In genomic region chr13:47862841-47863240, GRCh38 we compare ENCODE assay signal across 2 cellular contexts.
TF ChIP-seq lines count a peak whose summit lies in the region.

No MANE protein-coding gene starts in this region.

TF ChIP-seq in GM23338, 12 proteins besides CTCF, POLR2A, EP300 and RAD21 (continued from another document):
- no peak for TF ChIP-seq REST (IDR thresholded peaks at IDR 0.05; ENCODE audit: unreplicated experiment)
- no peak for TF ChIP-seq STAT1 (IDR thresholded peaks at IDR 0.05; ENCODE audit: unreplicated experiment)
- TF ChIP-seq EZH2 (IDR thresholded peaks at IDR 0.05; ENCODE audit: low read depth, unreplicated experiment): no peak
- no peak for TF ChIP-seq ZNF331 (CRISPR knock-in tag; IDR thresholded peaks at IDR 0.05; ENCODE audit: low read depth)
- TF ChIP-seq ZNF462 (CRISPR knock-in tag; IDR thresholded peaks at IDR 0.05): no peak
- TF ChIP-seq POLR2AphosphoS5 (IDR thresholded peaks at IDR 0.05; ENCODE audit: low read depth): no peak
- no peak for TF ChIP-seq CREB1 (CRISPR knock-in tag; IDR thresholded peaks at IDR 0.05; ENCODE audit: low read depth)
- TF ChIP-seq ZNF114 (CRISPR knock-in tag; IDR thresholded peaks at IDR 0.05): no peak

TF ChIP-seq in HCT116, 20 proteins besides CTCF, POLR2A, EP300 and RAD21 (continued from another document):
- TF ChIP-seq SP1 (IDR thresholded peaks at IDR 0.05; ENCODE audit: low read depth) (no peak), EGR1 (IDR thresholded peaks at IDR 0.05; ENCODE audit: low read depth) (no peak), TCF7L2 (IDR thresholded peaks at IDR 0.05; ENCODE audit: borderline replicate concordance, extremely low read depth, insufficient read depth, insufficient read length) (no peak), SRF (IDR thresholded peaks at IDR 0.05; ENCODE audit: low read depth) (no peak)
